1 cellular context compared by ENCODE assay signal in genomic region chr6:107510108-107510507, GRCh38.
TF ChIP-seq lines count a peak whose summit lies in the region.

No MANE protein-coding gene starts in this region.

TF ChIP-seq in HepG2, 621 proteins besides CTCF, POLR2A, EP300 and RAD21:
- no peak for TF ChIP-seq RXRB (CRISPR knock-in tag; IDR thresholded peaks at IDR 0.05; ENCODE audit: borderline replicate concordance)
- peak; percentile 47 for TF ChIP-seq ZBTB40 (IDR thresholded peaks at IDR 0.05)
- peak; percentile 83 for TF ChIP-seq ZBTB40 (CRISPR knock-in tag; IDR thresholded peaks at IDR 0.05)
TF ChIP-seq in HepG2: peak in this region for 1.
